Comparison of ENCODE assay signal across 27 cellular contexts in the genomic region with DNA sequence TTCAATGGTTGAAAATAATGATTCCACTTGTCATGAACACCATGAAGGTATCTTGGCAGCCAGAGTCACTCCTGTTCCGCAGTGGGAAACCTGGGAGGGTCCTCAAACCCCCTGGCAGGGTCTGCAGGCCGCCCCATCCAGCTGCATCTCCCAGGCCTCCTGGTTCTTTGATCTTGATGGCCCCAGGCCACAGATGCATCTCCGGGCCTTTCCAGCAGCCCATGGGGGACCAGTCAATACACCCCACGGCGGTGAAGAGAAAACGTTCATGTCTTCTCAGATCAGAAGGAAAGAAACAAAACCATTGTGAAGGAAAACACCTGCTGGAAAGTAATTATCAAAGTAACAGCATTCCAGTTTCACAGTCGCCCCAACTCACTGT. TPM values are rescaled to one million over a fixed set of nuclear protein-coding genes. Genes with fewer than 3 reads are reported as not detected.
DNase-seq lines count a peak whose midpoint lies in the region; TF ChIP-seq lines count a peak whose summit lies in the region.
"Had no signal": no experiment of that assay in that cellular context is flagged by ENCODE, and none has a peak within 500 bp of the region (broad histone marks: within the 10 kb centered on the region; RNA-seq: fewer than 3 reads in every experiment).

No MANE protein-coding gene starts in this region.

- no peak for DNase-seq in MM.1S
- DNase-seq in immature natural killer cell: no peak
- no peak for DNase-seq in neural progenitor cell (ENCODE audit: low spot score)
- DNase-seq in erythroblast (lab: John Stamatoyannopoulos, UW): no peak
- no peak for DNase-seq in C1 segment of cervical spinal cord (lab: John Stamatoyannopoulos, UW)
- no peak for DNase-seq in RKO (ENCODE audit: low spot score)
- no peak for DNase-seq in HUDEP-2 (lab: John Stamatoyannopoulos, UW; ENCODE audit: unreplicated experiment in 76 of 76)
- DNase-seq: activated CD4-positive, alpha-beta memory T cell treated with anti-CD3 and anti-CD28 coated beads for 36 hours; activated naive CD4-positive, alpha-beta T cell treated with anti-CD3 and anti-CD28 coated beads for 36 hours; activated T-cell treated with anti-CD3 and anti-CD28 coated beads, Interleukin-2, amount 50 U/mL, for 72 hours; CD4-positive, alpha-beta T cell; islet precursor cell; KG1; MG63; midbrain; naive thymus-derived CD4-positive, alpha-beta T cell; NCI-H2029 treated with DMSO at 0.1 percent for 48 hours; NCI-H526 treated with DMSO at 0.1 percent for 48 hours; stimulated activated CD4-positive, alpha-beta T cell treated with anti-CD3 and anti-CD28 coated beads, Interleukin-1b, Interleukin-23, amount 100 ng/mL, for 48 hours; stimulated activated naive CD4-positive, alpha-beta T cell treated with Interleukin-2 at 50 U/mL for 16 hours; T-helper 17 cell had no signal

- peaks cover 0 to 4% (median 0%) of the 10 kb centered on the region in 3 donors for H3K36me3 Mint-ChIP-seq in immature natural killer cell
- no peaks in the 10 kb centered on the region for H3K36me3 Mint-ChIP-seq in neural progenitor cell
- H3K36me3 Mint-ChIP-seq: activated CD4-positive, alpha-beta memory T cell treated with anti-CD3 and anti-CD28 coated beads for 36 hours; naive thymus-derived CD4-positive, alpha-beta T cell had no signal

- H3K4me1 Mint-ChIP-seq in immature natural killer cell (peaks cover 5 to 8% of the 10 kb centered on the region in 2 donors), neural progenitor cell (peaks cover 19% of the 10 kb centered on the region)

- H3K9me3 ChIP-seq in BLaER1 (no peaks in the 10 kb centered on the region), MM.1S (replicated peaks; ENCODE audit: insufficient read depth, low read length) (no peaks in the 10 kb centered on the region), neural progenitor cell (ENCODE audit: low read depth) (no peaks in the 10 kb centered on the region)
- H3K9me3 ChIP-seq: body of pancreas, MG63 had no signal

- peak overlapping the region; percentile 82 for H3K4me2 ChIP-seq in BLaER1
- H3K4me2 ChIP-seq in MM.1S (ENCODE audit: low read depth, low read length): peak overlapping the region; percentile 63
- H3K4me2 ChIP-seq in neural progenitor cell: peak overlapping the region; percentile 84
- H3K4me2 ChIP-seq: PC-9 had no signal

- no peaks in the 10 kb centered on the region for H3K27me3 ChIP-seq in BLaER1
- peaks cover 56% of the 10 kb centered on the region for H3K27me3 ChIP-seq in MM.1S (replicated peaks; ENCODE audit: insufficient read depth, low read length)
- peaks cover 41% of the 10 kb centered on the region for H3K27me3 ChIP-seq in neural progenitor cell
- H3K27me3 ChIP-seq: MG63 had no signal

- H3K27ac Mint-ChIP-seq in immature natural killer cell (peak overlapping the region in 2 of 6 donors; percentile 32 to 46), neural progenitor cell (no peak overlapping the region)
- H3K27ac Mint-ChIP-seq: activated CD4-positive, alpha-beta memory T cell treated with anti-CD3 and anti-CD28 coated beads for 36 hours; activated naive CD4-positive, alpha-beta T cell treated with anti-CD3 and anti-CD28 coated beads for 36 hours; activated T-cell treated with anti-CD3 and anti-CD28 coated beads, Interleukin-2, amount 50 U/mL, for 72 hours; CD4-positive, alpha-beta T cell; naive thymus-derived CD4-positive, alpha-beta T cell; T-helper 17 cell had no signal

- peaks cover 45% of the 10 kb centered on the region for H3K4me1 ChIP-seq in BLaER1
- H3K4me1 ChIP-seq in MM.1S (ENCODE audit: low read length): peaks cover 7% of the 10 kb centered on the region; the same call in 1 of the 2 replicates
- peaks cover 13% of the 10 kb centered on the region for H3K4me1 ChIP-seq in neural progenitor cell

- H3K4me3 ChIP-seq in BLaER1 (no peak overlapping the region), MM.1S (ENCODE audit: low read length) (no peak overlapping the region), neural progenitor cell (no peak overlapping the region)
- H3K4me3 ChIP-seq: body of pancreas, MG63, PC-9 had no signal

- H3F3A ChIP-seq in MM.1S (ENCODE audit: insufficient read depth, low read length) (no peaks in the 10 kb centered on the region), neural progenitor cell (ENCODE audit: low read depth) (peaks cover 12% of the 10 kb centered on the region)

- H3K4me3 Mint-ChIP-seq in immature natural killer cell (peak overlapping the region in 3 of 5 donors; percentile 12 to 56 (median 36)), neural progenitor cell (peak overlapping the region; percentile 74)
- H3K4me3 Mint-ChIP-seq: activated CD4-positive, alpha-beta memory T cell treated with anti-CD3 and anti-CD28 coated beads for 36 hours; activated naive CD4-positive, alpha-beta T cell treated with anti-CD3 and anti-CD28 coated beads for 36 hours; activated T-cell treated with anti-CD3 and anti-CD28 coated beads, Interleukin-2, amount 50 U/mL, for 72 hours; CD4-positive, alpha-beta T cell; naive thymus-derived CD4-positive, alpha-beta T cell; T-helper 17 cell had no signal

- H3K9ac ChIP-seq in BLaER1 (no peak overlapping the region), MM.1S (ENCODE audit: low read length) (no peak overlapping the region), neural progenitor cell (no peak overlapping the region)

- H3K9me2 ChIP-seq in MM.1S (replicated peaks; ENCODE audit: insufficient read depth, low read length): no peaks in the 10 kb centered on the region

- H3K9me3 Mint-ChIP-seq in immature natural killer cell (no peaks in the 10 kb centered on the region), neural progenitor cell (peaks cover 2% of the 10 kb centered on the region)
- H3K9me3 Mint-ChIP-seq: activated CD4-positive, alpha-beta memory T cell treated with anti-CD3 and anti-CD28 coated beads for 36 hours; activated naive CD4-positive, alpha-beta T cell treated with anti-CD3 and anti-CD28 coated beads for 36 hours; activated T-cell treated with anti-CD3 and anti-CD28 coated beads, Interleukin-2, amount 50 U/mL, for 72 hours; CD4-positive, alpha-beta T cell; naive thymus-derived CD4-positive, alpha-beta T cell had no signal

- H3K79me2 ChIP-seq in MM.1S (ENCODE audit: low read length): no peaks in the 10 kb centered on the region
- no peaks in the 10 kb centered on the region for H3K79me2 ChIP-seq in neural progenitor cell (ENCODE audit: low read depth)

- no peaks in the 10 kb centered on the region for H3K36me3 ChIP-seq in BLaER1
- no peaks in the 10 kb centered on the region for H3K36me3 ChIP-seq in MM.1S (replicated peaks; ENCODE audit: insufficient read depth, low read length)
- H3K36me3 ChIP-seq in neural progenitor cell: no peaks in the 10 kb centered on the region
- H3K36me3 ChIP-seq: MG63 had no signal

- H4K20me1 ChIP-seq in BLaER1: no peaks in the 10 kb centered on the region
- no peaks in the 10 kb centered on the region for H4K20me1 ChIP-seq in MM.1S (ENCODE audit: insufficient read depth, low read length)
- H4K20me1 ChIP-seq in neural progenitor cell (ENCODE audit: low read depth): no peaks in the 10 kb centered on the region

- peak overlapping the region; percentile 58; the same call in 1 of the 2 replicates for H2AFZ ChIP-seq in MM.1S (ENCODE audit: low read length)
- H2AFZ ChIP-seq in neural progenitor cell (replicated peaks): peak overlapping the region; percentile 48
- H2AFZ ChIP-seq: PC-9 had no signal

- no peak for TF ChIP-seq CTCF in MM.1S (IDR thresholded peaks at IDR 0.05; ENCODE audit: low read length)
- TF ChIP-seq CTCF in neural progenitor cell (IDR thresholded peaks at IDR 0.05): no peak

- H3K27ac ChIP-seq in BLaER1 (no peak overlapping the region), MM.1S (ENCODE audit: low read length) (no peak overlapping the region), neural progenitor cell (no peak overlapping the region)
- H3K27ac ChIP-seq: body of pancreas, PC-9 had no signal

- TF ChIP-seq POLR2A in erythroblast (IDR thresholded peaks at IDR 0.05; ENCODE audit: low read length): no peak

- H3K27me3 Mint-ChIP-seq in immature natural killer cell (ENCODE audit: low read depth in 3 of 3) (peaks cover 0 to 2% (median under 1%) of the 10 kb centered on the region in 3 donors), neural progenitor cell (ENCODE audit: insufficient read depth, low read depth) (peaks cover 5% of the 10 kb centered on the region)

RNA-seq across cellular contexts. Expression of a gene that starts 1.8 kb away (rescaled TPM):
- polyA plus RNA-seq in immature natural killer cell: not detected
- total RNA-seq in neural progenitor cell (ENCODE audit: low replicate concordance): not detected in 2 replicates
- total RNA-seq: activated CD4-positive, alpha-beta memory T cell treated with anti-CD3 and anti-CD28 coated beads for 36 hours; activated naive CD4-positive, alpha-beta T cell treated with anti-CD3 and anti-CD28 coated beads for 36 hours; activated T-cell treated with anti-CD3 and anti-CD28 coated beads, Interleukin-2, amount 50 U/mL, for 72 hours; body of pancreas; CD4-positive, alpha-beta T cell; liver; naive thymus-derived CD4-positive, alpha-beta T cell; PC-9; Right ventricle myocardium superior; T-helper 17 cell; temporal lobe had no signal
- polyA plus RNA-seq: liver; naive thymus-derived CD4-positive, alpha-beta T cell had no signal

RNA-seq across cellular contexts. Expression of a gene that starts 25.4 kb away (rescaled TPM):
- polyA plus RNA-seq in immature natural killer cell: 100 to 1,000 TPM in 1 of 3 donors, 10 to 100 TPM in 2; 64.8 to 123 (median 71.7) TPM
- not detected in 2 replicates for total RNA-seq in neural progenitor cell (ENCODE audit: low replicate concordance)
- total RNA-seq: activated CD4-positive, alpha-beta memory T cell treated with anti-CD3 and anti-CD28 coated beads for 36 hours; body of pancreas; PC-9 had no signal

RNA-seq across cellular contexts. Expression of a gene that starts 29.9 kb away (rescaled TPM):
- polyA plus RNA-seq in immature natural killer cell: 1 to 10 TPM in 1 of 3 donors, not detected in 2; 1.4 TPM
- 0.99 TPM in 1 of 2 replicates, not detected in the other for total RNA-seq in neural progenitor cell (ENCODE audit: low replicate concordance)
- total RNA-seq: activated CD4-positive, alpha-beta memory T cell treated with anti-CD3 and anti-CD28 coated beads for 36 hours; activated naive CD4-positive, alpha-beta T cell treated with anti-CD3 and anti-CD28 coated beads for 36 hours; CD4-positive, alpha-beta T cell; naive thymus-derived CD4-positive, alpha-beta T cell; PC-9; Right ventricle myocardium superior; T-helper 17 cell had no signal
- polyA plus RNA-seq: naive thymus-derived CD4-positive, alpha-beta T cell had no signal

RNA-seq across cellular contexts. Expression of a gene that starts 47.3 kb away (rescaled TPM):
- not detected for polyA plus RNA-seq in immature natural killer cell
- 0.15 TPM in 1 of 2 replicates, not detected in the other for total RNA-seq in neural progenitor cell (ENCODE audit: low replicate concordance)
- total RNA-seq: body of pancreas; CD4-positive, alpha-beta T cell; naive thymus-derived CD4-positive, alpha-beta T cell; PC-9; Right ventricle myocardium superior; T-helper 17 cell had no signal
- polyA plus RNA-seq: liver; naive thymus-derived CD4-positive, alpha-beta T cell had no signal
